In genomic region chr12:113208041-113208934, GRCh38 we compare ENCODE assay signal across 8 cellular contexts. TPM values are rescaled to one million over a fixed set of nuclear protein-coding genes. Genes with fewer than 3 reads are reported as not detected.
DNase-seq lines count a peak whose midpoint lies in the region; ATAC-seq and TF ChIP-seq lines count a peak whose summit lies in the region.

No MANE protein-coding gene starts in this region.

- no peaks in the 10 kb centered on the region for H3K27me3 ChIP-seq in right lobe of liver
- no peaks in the 10 kb centered on the region for H3K27me3 ChIP-seq in transverse colon

- TF ChIP-seq POLR2A in right lobe of liver (IDR thresholded peaks at IDR 0.05), result no peak
- no peak for TF ChIP-seq POLR2A in transverse colon (IDR thresholded peaks at IDR 0.05)

- H3K4me1 ChIP-seq in right lobe of liver (peaks cover 0 to 19% (median 0%) of the 10 kb centered on the region in 4 donors), transverse colon (peaks cover 0 to 21% (median 0%) of the 10 kb centered on the region in 4 donors)

- 50% methylated on average over 8 of the region's 10 CpGs for WGBS in right lobe of liver (ENCODE audit: insufficient coverage, low coverage, low lambda C conversion rate, missing lambda C conversion rate)
- 68% methylated on average over 10 of the region's 10 CpGs; no CpG with 5 or more reads in 1 of the 2 donors for WGBS in transverse colon (ENCODE audit: low coverage in 1 of 2), 2 donors

- TF ChIP-seq CTCF in right lobe of liver (IDR thresholded peaks at IDR 0.05) (no peak), transverse colon (IDR thresholded peaks at IDR 0.05) (no peak)

- H3K36me3 ChIP-seq in right lobe of liver, result no peaks in the 10 kb centered on the region
- no peaks in the 10 kb centered on the region for H3K36me3 ChIP-seq in transverse colon

- DNase-seq in NOMO-1 treated with DMSO at 0.1 percent for 48 hours (lab: John Stamatoyannopoulos, UW; ENCODE audit: unreplicated experiment) (peak; percentile 97), activated T-helper 1 cell treated with Interleukin-2 at 50 U/mL for 16 hours (ENCODE audit: low read depth) (peak; percentile 27), right lobe of liver (no peak), transverse colon (peak; percentile 67), glomerular visceral epithelial cell (ENCODE audit: extremely low spot score) (no peak), HCEC 1CT (no peak)

- no peak for TF ChIP-seq EP300 in transverse colon (IDR thresholded peaks at IDR 0.05; ENCODE audit: low read depth)

- H3K9me3 ChIP-seq in right lobe of liver (no peaks in the 10 kb centered on the region), transverse colon (no peaks in the 10 kb centered on the region)

- H3K4me3 ChIP-seq in right lobe of liver, result no peak overlapping the region
- no peak overlapping the region for H3K4me3 ChIP-seq in transverse colon

- intact Hi-C loops in right lobe of liver (cut with DNase I) (no loop called here), transverse colon (cut with DNase I; ENCODE audit: low total_unique reads) (no loop called here)

- in situ Hi-C loops in transverse colon (cut with MboI; ENCODE audit: low pct_ligation_motif_present in 1 of 4, low pct_unique_long_range_greater_than_20kb in 1 of 4, low sequenced_read_pairs in 3 of 4), result no loop called here

- peak; percentile 79 for ATAC-seq in GM18517 (IDR thresholded peaks at IDR 0.05; ENCODE audit: unreplicated experiment)
- ATAC-seq in HG02623 (IDR thresholded peaks at IDR 0.05; ENCODE audit: unreplicated experiment), result peak; percentile 65
- ATAC-seq in right lobe of liver, result peak; percentile 49 to 74 (median 58)

- H3K27ac ChIP-seq in right lobe of liver, result peak overlapping the region in 2 of 3 donors; percentile 31 to 49
- H3K27ac ChIP-seq in transverse colon, result peak overlapping the region; percentile 62 to 77 (median 66)

RNA-seq across cellular contexts. Expression of gene TPCN1, which starts 13.0 kb away (rescaled TPM):
- total RNA-seq in right lobe of liver, result 10 to 100 TPM; 18.0 to 34.6 (median 28.3) TPM
- 1,000 to 10,000 TPM in 1 of 4 donors, 100 to 1,000 TPM in 1, 10 to 100 TPM in 2; 85.1 to 1,315 (median 121) TPM for total RNA-seq in transverse colon

RNA-seq across cellular contexts. Expression of gene RITA1, which starts 22.8 kb away (rescaled TPM):
- 10 to 100 TPM; 11.1 to 33.0 (median 22.3) TPM for total RNA-seq in right lobe of liver
- total RNA-seq in transverse colon, result 10 to 100 TPM; 17.5 to 41.5 (median 23.8) TPM

RNA-seq across cellular contexts. Expression of gene DDX54, which starts 23.0 kb away (rescaled TPM):
- total RNA-seq in right lobe of liver (10 to 100 TPM; 22.8 to 43.8 (median 31.1) TPM), transverse colon (10 to 100 TPM; 60.7 to 96.1 (median 72.8) TPM)

RNA-seq across cellular contexts. Expression of gene CFAP73, which starts 58.8 kb away (rescaled TPM):
- under 1 TPM in 1 of 6 experiments, not detected in 5; 0.15 TPM for total RNA-seq in right lobe of liver
- total RNA-seq in transverse colon, result not detected

Comparison
In these comparisons a context has a peak if more than half of its experiments do, and no peak if none do; other contexts are left out.
1. DNase-seq: peak in NOMO-1 treated with DMSO at 0.1 percent for 48 hours (single experiment), activated T-helper 1 cell treated with Interleukin-2 at 50 U/mL for 16 hours (single experiment) and transverse colon (single experiment); none in right lobe of liver (0 of 3), glomerular visceral epithelial cell (single experiment) and HCEC 1CT (single experiment).
2. Peak in every context shown above with its lines, with median percentiles within 50 percentile points of each other: ATAC-seq.